In genomic region chr19:4712771-4713170, GRCh38 we compare ENCODE assay signal across 1 cellular context.
TF ChIP-seq lines count a peak whose summit lies in the region.

No MANE protein-coding gene starts in this region.

TF ChIP-seq in GM12878, 131 proteins besides CTCF, POLR2A, EP300 and RAD21:
- TF ChIP-seq RBBP5 (conservative IDR thresholded peaks at IDR 0.05), result no peak
- TF ChIP-seq MEF2B (IDR thresholded peaks at IDR 0.05; ENCODE audit: partially characterized antibody, poor library complexity, severe bottlenecking), result no peak
- no peak for TF ChIP-seq PRDM15 (CRISPR knock-in tag; IDR thresholded peaks at IDR 0.05)
- no peak for TF ChIP-seq ZNF274 (IDR thresholded peaks at IDR 0.05; ENCODE audit: insufficient read depth, insufficient read length)
- TF ChIP-seq CHD1 (IDR thresholded peaks at IDR 0.05; ENCODE audit: low read depth, low read length), result no peak
